Comparison of ENCODE assay signal across 7 cellular contexts in the genomic region with DNA sequence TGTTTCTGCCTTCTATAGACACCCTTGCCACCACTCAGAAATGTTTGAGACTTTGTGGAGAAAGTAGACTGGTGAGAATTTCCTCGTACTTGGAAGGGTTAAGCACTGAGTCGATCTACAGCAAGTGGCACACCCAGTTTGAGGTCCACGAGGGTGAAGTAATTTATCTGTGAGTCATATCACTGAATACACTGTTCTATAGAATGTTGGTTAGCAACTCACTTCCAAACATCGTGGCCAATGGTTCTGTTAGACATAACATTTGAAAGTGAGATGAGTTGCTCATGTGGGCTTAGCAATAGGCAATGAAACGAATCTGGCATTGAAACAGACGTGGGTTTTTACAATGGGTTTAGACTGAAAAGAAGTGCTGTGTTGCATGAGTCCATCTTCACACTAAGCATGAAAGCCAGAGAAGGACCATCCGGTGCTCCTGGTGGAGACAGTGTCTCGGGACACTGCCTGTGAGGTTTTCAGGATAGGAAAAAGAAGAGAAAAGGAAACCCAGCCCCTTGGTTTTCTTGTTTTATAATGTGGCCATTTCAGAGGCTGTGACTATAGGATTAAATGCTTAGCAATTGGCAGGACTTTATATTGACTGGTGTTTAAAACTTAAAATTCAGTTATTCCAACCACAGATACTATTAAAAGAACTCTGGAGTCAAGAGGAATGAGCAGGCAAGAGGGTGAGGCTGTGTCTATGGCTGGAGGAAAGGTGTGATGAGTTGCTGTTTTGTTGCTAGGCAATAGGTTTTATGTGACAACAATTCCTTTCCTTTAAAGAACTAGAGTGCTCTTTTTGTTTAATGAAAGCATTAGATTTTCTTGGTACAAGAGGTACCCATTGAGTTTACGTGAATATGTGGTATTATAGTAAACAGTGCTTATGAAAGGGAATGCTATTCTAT. TPM values are rescaled to one million over a fixed set of nuclear protein-coding genes. Genes with fewer than 3 reads are reported as not detected.
A peak's percentile ranks its signal among the peaks of the same experiment; 100 is the strongest.
DNase-seq lines count a peak whose midpoint lies in the region; ATAC-seq, FAIRE-seq and TF ChIP-seq lines count a peak whose summit lies in the region.

No MANE protein-coding gene starts in this region.

- H3K9me3 ChIP-seq in OCI-LY1 (ENCODE audit: low read length): no peaks in the 10 kb centered on the region

- H3K4me2 ChIP-seq in OCI-LY1 (ENCODE audit: low read length): peak overlapping the region; percentile 23; the same call in 1 of the 2 replicates

- ATAC-seq in HG02938 (IDR thresholded peaks at IDR 0.05; ENCODE audit: unreplicated experiment) (peak; percentile 46), Right ventricle myocardium superior (ENCODE audit: poor library complexity) (peak; percentile 76), HG03097 (IDR thresholded peaks at IDR 0.05; ENCODE audit: low FRiP score, unreplicated experiment) (no peak)

- H3K4me1 Mint-ChIP-seq in activated T-helper 1 cell treated with anti-CD3 and anti-CD28 coated beads, Interleukin-12 subunit alpha, Interleukin-12 subunit beta, Interleukin-2, Interleukin-4 antibody, amounts not matched to agents 30 ng/mL and 10 ng/mL and 1 ng/mL, durations not matched to agents 14 hours and 24 hours and 36 hours (ENCODE audit: low read depth): peaks cover 15% of the 10 kb centered on the region

- no peaks in the 10 kb centered on the region for H3K36me3 ChIP-seq in OCI-LY1 (ENCODE audit: insufficient read depth, low read length)

- no peak for TF ChIP-seq POLR2A in GM12892 (IDR thresholded peaks at IDR 0.05; ENCODE audit: low read depth, low read length)

- intact Hi-C loops in activated T-helper 1 cell treated with anti-CD3 and anti-CD28 coated beads, Interleukin-12 subunit alpha, Interleukin-12 subunit beta, Interleukin-2, Interleukin-4 antibody, amounts not matched to agents 30 ng/mL and 10 ng/mL and 1 ng/mL, durations not matched to agents 14 hours and 24 hours and 36 hours (cut with micrococcal nuclease): loop anchor here (1.0 to 10.0 kb wide), 5 partner anchors 32 to 912 kb away; a partner anchor contains a TSS
- intact Hi-C loops in Right ventricle myocardium superior (cut with DNase I): no loop called here

- H3K27me3 Mint-ChIP-seq in activated T-helper 1 cell treated with anti-CD3 and anti-CD28 coated beads, Interleukin-12 subunit alpha, Interleukin-12 subunit beta, Interleukin-2, Interleukin-4 antibody, amounts not matched to agents 30 ng/mL and 10 ng/mL and 1 ng/mL, durations not matched to agents 14 hours and 24 hours and 36 hours (ENCODE audit: insufficient read depth): no peaks in the 10 kb centered on the region

- DNase-seq in activated T-helper 1 cell treated with anti-CD3 and anti-CD28 coated beads, Interleukin-12 subunit alpha, Interleukin-12 subunit beta, Interleukin-2, Interleukin-4 antibody, amounts not matched to agents 30 ng/mL and 10 ng/mL and 1 ng/mL, durations not matched to agents 14 hours and 24 hours and 36 hours (ENCODE audit: low spot score): peak; percentile 66
- no peak for DNase-seq in Right ventricle myocardium superior
- DNase-seq in stimulated activated CD4-positive, alpha-beta T cell treated with anti-CD3 and anti-CD28 coated beads, Interleukin-12 subunit alpha, Interleukin-12 subunit beta, amount 100 ng/mL, for 48 hours (ENCODE audit: low read depth in 2 of 3, low spot score in 1 of 3): peak in 2 of 3 donors; percentile 19 to 28
- DNase-seq in GM12892 (ENCODE audit: insufficient read length): no peak

- peaks cover 2% of the 10 kb centered on the region for H3K36me3 Mint-ChIP-seq in activated T-helper 1 cell treated with anti-CD3 and anti-CD28 coated beads, Interleukin-12 subunit alpha, Interleukin-12 subunit beta, Interleukin-2, Interleukin-4 antibody, amounts not matched to agents 30 ng/mL and 10 ng/mL and 1 ng/mL, durations not matched to agents 14 hours and 24 hours and 36 hours (ENCODE audit: low read depth)

- no peaks in the 10 kb centered on the region for H3K27me3 ChIP-seq in OCI-LY1 (ENCODE audit: insufficient read depth, low read length)

- no peaks in the 10 kb centered on the region for H4K20me1 ChIP-seq in OCI-LY1 (ENCODE audit: insufficient read depth, low read length)

- no peak for FAIRE-seq in GM12892 (lab: Jason Lieb, UNC)

- peak overlapping the region; percentile 56 for H3K4me3 Mint-ChIP-seq in activated T-helper 1 cell treated with anti-CD3 and anti-CD28 coated beads, Interleukin-12 subunit alpha, Interleukin-12 subunit beta, Interleukin-2, Interleukin-4 antibody, amounts not matched to agents 30 ng/mL and 10 ng/mL and 1 ng/mL, durations not matched to agents 14 hours and 24 hours and 36 hours

- H3K9me2 ChIP-seq in OCI-LY1 (ENCODE audit: low read depth, low read length): no peaks in the 10 kb centered on the region

- H2AFZ ChIP-seq in OCI-LY1 (ENCODE audit: low read length): no peak overlapping the region

- H3K27ac Mint-ChIP-seq in activated T-helper 1 cell treated with anti-CD3 and anti-CD28 coated beads, Interleukin-12 subunit alpha, Interleukin-12 subunit beta, Interleukin-2, Interleukin-4 antibody, amounts not matched to agents 30 ng/mL and 10 ng/mL and 1 ng/mL, durations not matched to agents 14 hours and 24 hours and 36 hours: peak overlapping the region; percentile 89

- no peak overlapping the region for H3K27ac ChIP-seq in OCI-LY1 (ENCODE audit: low read depth, low read length, poor library complexity, severe bottlenecking)

- TF ChIP-seq CTCF in OCI-LY1 (IDR thresholded peaks at IDR 0.05; ENCODE audit: low read length): no peak

- H3F3A ChIP-seq in OCI-LY1 (ENCODE audit: insufficient read depth, low read length): no peaks in the 10 kb centered on the region

- H3K9me3 Mint-ChIP-seq in activated T-helper 1 cell treated with anti-CD3 and anti-CD28 coated beads, Interleukin-12 subunit alpha, Interleukin-12 subunit beta, Interleukin-2, Interleukin-4 antibody, amounts not matched to agents 30 ng/mL and 10 ng/mL and 1 ng/mL, durations not matched to agents 14 hours and 24 hours and 36 hours: no peaks in the 10 kb centered on the region

- no peak overlapping the region for H3K4me3 ChIP-seq in OCI-LY1 (ENCODE audit: low read depth, low read length, poor library complexity, severe bottlenecking)

- no peaks in the 10 kb centered on the region for H3K79me2 ChIP-seq in OCI-LY1 (ENCODE audit: insufficient read depth, low read length)

- peaks cover 46% of the 10 kb centered on the region for H3K4me1 ChIP-seq in OCI-LY1 (ENCODE audit: insufficient read depth, low read length, severe bottlenecking)

- H3K9ac ChIP-seq in OCI-LY1 (ENCODE audit: low read length): no peak overlapping the region

RNA-seq across cellular contexts. Expression of a gene that starts 31.0 kb away (rescaled TPM):
- total RNA-seq in activated T-helper 1 cell treated with anti-CD3 and anti-CD28 coated beads, Interleukin-12 subunit alpha, Interleukin-12 subunit beta, Interleukin-2, Interleukin-4 antibody, amounts not matched to agents 30 ng/mL and 10 ng/mL and 1 ng/mL, durations not matched to agents 14 hours and 24 hours and 36 hours: 205 and 206 TPM in 2 replicates
- 197 TPM for total RNA-seq in Right ventricle myocardium superior
- 137 TPM for polyA plus RNA-seq in GM12892 (2012; ENCODE audit: missing spikeins)

Comparison
In these comparisons a context has a peak if more than half of its experiments do, and no peak if none do; other contexts are left out.
1. DNase-seq: peak in activated T-helper 1 cell treated with anti-CD3 and anti-CD28 coated beads, Interleukin-12 subunit alpha, Interleukin-12 subunit beta, Interleukin-2, Interleukin-4 antibody, amounts not matched to agents 30 ng/mL and 10 ng/mL and 1 ng/mL, durations not matched to agents 14 hours and 24 hours and 36 hours (single experiment) and stimulated activated CD4-positive, alpha-beta T cell treated with anti-CD3 and anti-CD28 coated beads, Interleukin-12 subunit alpha, Interleukin-12 subunit beta, amount 100 ng/mL, for 48 hours (2 of 3); none in Right ventricle myocardium superior (single experiment) and GM12892 (single experiment).